9 cellular contexts compared by ENCODE assay signal in genomic region chr2:69177063-69177771, GRCh38.
DNase-seq lines count a peak whose midpoint lies in the region; ATAC-seq, FAIRE-seq and TF ChIP-seq lines count a peak whose summit lies in the region.
"Had no signal": no experiment of that assay in that cellular context is flagged by ENCODE, and none has a peak within 500 bp of the region (broad histone marks: within the 10 kb centered on the region; RNA-seq: fewer than 3 reads in every experiment).

No MANE protein-coding gene starts in this region.

- peak; percentile 59 for ATAC-seq in IMR-90 (ENCODE audit: low read depth)
- no peak for ATAC-seq in activated T-helper 17 cell treated with anti-CD3 and anti-CD28 coated beads, Interleukin-2, amount 50 U/mL, for 72 hours (replicated peaks)

- intact Hi-C loops in IMR-90 (cut with micrococcal nuclease) = loop anchor here (1.0 to 5.0 kb wide), 2 partner anchors 61 to 130 kb away; no protein-coding TSS in a partner anchor
- intact Hi-C loops in mammary epithelial cell (cut with micrococcal nuclease) = loop anchor here (5.0 kb wide), 1 partner anchor 130 kb away; no protein-coding TSS in a partner anchor
- intact Hi-C loops in kidney (cut with DNase I) = no loop called here

- peaks cover 22% of the 10 kb centered on the region for H3K4me1 ChIP-seq in IMR-90 (ENCODE audit: control insufficient read depth, insufficient read depth, low read length)
- H3K4me1 ChIP-seq in mammary epithelial cell (ENCODE audit: insufficient read depth, low read length) = peaks cover 26% of the 10 kb centered on the region
- H3K4me1 ChIP-seq in kidney (ENCODE audit: control insufficient read depth in 1 of 2, insufficient read depth in 1 of 2, low read depth in 1 of 2, low read length in 2 of 2) = peaks cover 6 to 13% of the 10 kb centered on the region in 2 donors

- peak; percentile 14; the same call in 1 of the 2 replicates for TF ChIP-seq RAD21 in IMR-90 (IDR thresholded peaks at IDR 0.05; ENCODE audit: low read length)

- peaks cover 5% of the 10 kb centered on the region for H3K4me1 Mint-ChIP-seq in activated T-helper 17 cell treated with anti-CD3 and anti-CD28 coated beads, Interleukin-2, amount 50 U/mL, for 72 hours

- H3K9ac ChIP-seq in IMR-90 (ENCODE audit: low read depth, low read length) (peak overlapping the region; percentile 64), mammary epithelial cell (ENCODE audit: insufficient read depth, low read length) (no peak overlapping the region), kidney (ENCODE audit: low read length in 2 of 2) (no peak overlapping the region)

- peak overlapping the region; percentile 32; the same call in 2 of the 3 replicates for H2BK15ac ChIP-seq in IMR-90 (ENCODE audit: low read depth, low read length)

- no TSS peak for BruUV-seq in IMR-90 (replicated peaks; lab: Mats Ljungman, UMichigan)
- no TSS peak for BruUV-seq in mammary epithelial cell (replicated peaks; lab: Mats Ljungman, UMichigan)

- H2BK5ac ChIP-seq in IMR-90 (ENCODE audit: low read depth, low read length, poor library complexity, severe bottlenecking) = peak overlapping the region; percentile 97

- no peak overlapping the region for H3K4me3 Mint-ChIP-seq in activated T-helper 17 cell treated with anti-CD3 and anti-CD28 coated beads, Interleukin-2, amount 50 U/mL, for 72 hours

- H2AK5ac ChIP-seq in IMR-90 (ENCODE audit: low read depth, low read length) = peak overlapping the region; percentile 93

- dilution Hi-C loops in IMR-90 (cut with HindIII; ENCODE audit: low sequenced_read_pairs, unreplicated experiment) = no loop called here
- dilution Hi-C loops in mammary epithelial cell (cut with HindIII; ENCODE audit: low sequenced_read_pairs) = loop anchor here (10.0 kb wide), 1 partner anchor 142 kb away; no protein-coding TSS in a partner anchor

- peaks cover 45% of the 10 kb centered on the region for H3K27me3 Mint-ChIP-seq in activated T-helper 17 cell treated with anti-CD3 and anti-CD28 coated beads, Interleukin-2, amount 50 U/mL, for 72 hours

- H2BK20ac ChIP-seq in IMR-90 (ENCODE audit: low read depth, low read length) = peak overlapping the region; percentile 96

- DNase-seq in IMR-90 (peak; percentile 96), mammary epithelial cell (peak; percentile 23), kidney (peak; percentile 72), HPDE6-E6E7 (ENCODE audit: extremely low spot score) (no peak), NCI-H1930 (lab: John Stamatoyannopoulos, UW) (no peak)
- DNase-seq in activated CD4-positive, alpha-beta T cell treated with anti-CD3 and anti-CD28 coated beads for 1 hour = no peak

- H2BK120ac ChIP-seq in IMR-90 (ENCODE audit: low read depth, low read length) = peak overlapping the region; percentile 95

- H3K14ac ChIP-seq in IMR-90 (replicated peaks; ENCODE audit: low read depth, low read length) = peak overlapping the region; percentile 90

- peak overlapping the region; percentile 81 to 95 for H4K8ac ChIP-seq in IMR-90 (ENCODE audit: low read depth in 2 of 2, low read length in 2 of 2)

- 21% methylated on average over 10 of the region's 16 CpGs; no CpG with 5 or more reads in 1 of the 2 experiments for WGBS in IMR-90 (ENCODE audit: extremely low coverage in 2 of 2, insufficient read length in 1 of 2), 2 experiments
- WGBS in mammary epithelial cell (ENCODE audit: low coverage, missing lambda C conversion rate) = 71% methylated on average over 16 of the region's 16 CpGs

- H3K79me2 ChIP-seq in mammary epithelial cell (ENCODE audit: insufficient read depth, low read length) = no peaks in the 10 kb centered on the region

- no peaks in the 10 kb centered on the region for H3K36me3 Mint-ChIP-seq in activated T-helper 17 cell treated with anti-CD3 and anti-CD28 coated beads, Interleukin-2, amount 50 U/mL, for 72 hours (ENCODE audit: low read depth)

- no peaks in the 10 kb centered on the region for H3K27me3 ChIP-seq in IMR-90 (ENCODE audit: control insufficient read depth, insufficient read depth, low read length)
- no peaks in the 10 kb centered on the region for H3K27me3 ChIP-seq in mammary epithelial cell (ENCODE audit: insufficient read depth, low read length)

- H3K36me3 ChIP-seq in IMR-90 (ENCODE audit: control insufficient read depth, insufficient read depth, low read length) = peaks cover 26% of the 10 kb centered on the region
- no peaks in the 10 kb centered on the region for H3K36me3 ChIP-seq in mammary epithelial cell (ENCODE audit: insufficient read depth, low read length)
- H3K36me3 ChIP-seq in kidney (ENCODE audit: control insufficient read depth in 1 of 2, insufficient read depth in 2 of 2, low read length in 2 of 2) = no peaks in the 10 kb centered on the region

- H4K20me1 ChIP-seq in IMR-90 (ENCODE audit: insufficient read depth, low read length) (peaks cover 3% of the 10 kb centered on the region; the same call in 1 of the 2 replicates), mammary epithelial cell (ENCODE audit: insufficient read depth, low read length) (no peaks in the 10 kb centered on the region)

- peak overlapping the region; percentile 91 for H3K18ac ChIP-seq in IMR-90 (ENCODE audit: low read depth, low read length)

- H4K91ac ChIP-seq in IMR-90 (ENCODE audit: insufficient read depth, low read depth, low read length) = peak overlapping the region; percentile 89

- no peaks in the 10 kb centered on the region for H3K9me3 ChIP-seq in IMR-90 (ENCODE audit: control insufficient read depth, insufficient read depth, low read length)
- H3K9me3 ChIP-seq in mammary epithelial cell (replicated peaks; ENCODE audit: insufficient read depth, low read length) = no peaks in the 10 kb centered on the region
- H3K9me3 ChIP-seq in kidney (ENCODE audit: control insufficient read depth in 1 of 2, low read length in 2 of 2) = no peaks in the 10 kb centered on the region

- H3K4ac ChIP-seq in IMR-90 (ENCODE audit: low read depth, low read length) = peak overlapping the region; percentile 95

- H2AFZ ChIP-seq in IMR-90 (replicated peaks; ENCODE audit: low read length, poor library complexity) (peak overlapping the region; percentile 77), mammary epithelial cell (ENCODE audit: low read depth, low read length) (peak overlapping the region; percentile 0)

- H3K9me3 Mint-ChIP-seq in activated T-helper 17 cell treated with anti-CD3 and anti-CD28 coated beads, Interleukin-2, amount 50 U/mL, for 72 hours = no peaks in the 10 kb centered on the region

- POLR2A ChIA-PET in IMR-90 (lab: Charles Lee; ENCODE audit: unreplicated experiment) = interaction anchor here (0.7 to 1.8 kb wide), 6 partner anchors 12 to 163 kb away, joined by 3 to 12 read pairs (median 3); no protein-coding TSS in a partner anchor

- H3K79me1 ChIP-seq in IMR-90 (ENCODE audit: low read depth in 1 of 2, low read length in 2 of 2) = peaks cover 16 to 36% of the 10 kb centered on the region in 2 experiments; a peak in 3 of 4 replicates

- H3K27ac Mint-ChIP-seq in activated T-helper 17 cell treated with anti-CD3 and anti-CD28 coated beads, Interleukin-2, amount 50 U/mL, for 72 hours = no peak overlapping the region

- H2AK9ac ChIP-seq in IMR-90 (replicated peaks; ENCODE audit: low read depth, low read length, poor library complexity) = peak overlapping the region; percentile 89

- TF ChIP-seq CTCF in IMR-90 (conservative IDR thresholded peaks at IDR 0.05; ENCODE audit: low read depth, low read length) (no peak), mammary epithelial cell (conservative IDR thresholded peaks at IDR 0.05 in 1 of 2, IDR thresholded peaks at IDR 0.05 in 1 of 2; ENCODE audit: extremely low read depth in 1 of 2, insufficient read depth in 1 of 2, low read depth in 1 of 2, low read length in 2 of 2) (no peak), kidney (IDR thresholded peaks at IDR 0.05; ENCODE audit: borderline replicate concordance, extremely low read depth, insufficient read depth) (no peak)

- H3K9me1 ChIP-seq in IMR-90 (ENCODE audit: insufficient read depth, low read length) = peaks cover 35% of the 10 kb centered on the region

- H3K4me3 ChIP-seq in IMR-90 (ENCODE audit: insufficient read depth, low read depth, low read length) (no peak overlapping the region), mammary epithelial cell (replicated peaks in 1 of 3; ENCODE audit: insufficient read depth in 1 of 3, low read depth in 2 of 3, low read length in 3 of 3) (no peak overlapping the region), kidney (ENCODE audit: low read length in 2 of 2) (peak overlapping the region in 1 of 2 donors; percentile 17)

- CTCF ChIA-PET in IMR-90 (lab: Yijun Ruan, JAX) (interaction anchor here (1.1 to 1.5 kb wide), 2 partner anchors 12 to 122 kb away, joined by 3 read pairs; no protein-coding TSS in a partner anchor), mammary epithelial cell (lab: Charles Lee; ENCODE audit: low non-redundant PET) (no interaction called here)

- peak overlapping the region; percentile 88 for H3K27ac ChIP-seq in IMR-90 (ENCODE audit: insufficient read depth, low read length)
- H3K27ac ChIP-seq in mammary epithelial cell (ENCODE audit: insufficient read depth, low read depth, low read length) = peak overlapping the region; percentile 48
- peak overlapping the region; percentile 57 to 68 for H3K27ac ChIP-seq in kidney (ENCODE audit: low read depth in 2 of 2, low read length in 2 of 2)
- H3K27ac ChIP-seq in temporal lobe (ENCODE audit: low read depth, low read length) = peak overlapping the region; percentile 54

- no peak; the same call in 1 of the 2 replicates for TF ChIP-seq POLR2A in IMR-90 (IDR thresholded peaks at IDR 0.05; ENCODE audit: low read depth, low read length)

- H3K4me2 ChIP-seq in IMR-90 (ENCODE audit: low read depth, low read length) (peak overlapping the region; percentile 55), mammary epithelial cell (ENCODE audit: insufficient read depth, low read depth, low read length) (no peak overlapping the region)

- no peak for FAIRE-seq in kidney (lab: Jason Lieb, UNC)
- FAIRE-seq: colon had no signal

- H3K23ac ChIP-seq in IMR-90 (ENCODE audit: low read depth, low read length) = peak overlapping the region; percentile 93

- peak overlapping the region; percentile 98 for H3K56ac ChIP-seq in IMR-90 (ENCODE audit: extremely low read depth, insufficient read depth, low read length)

- in situ Hi-C loops in IMR-90 (cut with MboI; ENCODE audit: low sequenced_read_pairs) = loop anchor here (10.0 kb wide), 1 partner anchor 162 kb away; the partner anchor contains the start of gene ANTXR1
- in situ Hi-C loops in mammary epithelial cell (cut with MboI; ENCODE audit: low sequenced_read_pairs in 2 of 2) = no loop called here

- peak overlapping the region; percentile 86 for H4K5ac ChIP-seq in IMR-90 (ENCODE audit: low read depth, low read length)

TF ChIP-seq in IMR-90, 13 proteins besides CTCF, POLR2A, EP300 and RAD21 (continues in another document):
- TF ChIP-seq SMC3 (IDR thresholded peaks at IDR 0.05; ENCODE audit: low read depth, low read length) (no peak), RCOR1 (IDR thresholded peaks at IDR 0.05; ENCODE audit: insufficient replicate concordance, low read length) (peak; percentile 97), BHLHE40 (IDR thresholded peaks at IDR 0.05; ENCODE audit: low read depth, low read length) (0 out of 2 replicates have a peak, but pooled peaks have one; percentile 38)

Comparison
In these comparisons a context has a peak if more than half of its experiments do, and no peak if none do; other contexts are left out.
1. DNase-seq: peak in IMR-90 (single experiment), mammary epithelial cell (single experiment) and kidney (single experiment); none in activated CD4-positive, alpha-beta T cell treated with anti-CD3 and anti-CD28 coated beads for 1 hour (single experiment), HPDE6-E6E7 (single experiment) and NCI-H1930 (0 of 2).
2. Peak in every context shown above with its lines, with median percentiles within 50 percentile points of each other: H3K27ac ChIP-seq.